In genomic region chr19:3796358-3796757, GRCh38 we compare ENCODE assay signal across 22 cellular contexts. TPM values are rescaled to one million over a fixed set of nuclear protein-coding genes. Genes with fewer than 3 reads are reported as not detected.
DNase-seq lines count a peak whose midpoint lies in the region; ATAC-seq and TF ChIP-seq lines count a peak whose summit lies in the region.
"Had no signal": no experiment of that assay in that cellular context is flagged by ENCODE, and none has a peak within 500 bp of the region (broad histone marks: within the 10 kb centered on the region; RNA-seq: fewer than 3 reads in every experiment).

No MANE protein-coding gene starts in this region.

- peaks cover 26% of the 10 kb centered on the region for H3K4me1 ChIP-seq in CD8-positive, alpha-beta memory T cell (ENCODE audit: insufficient read depth, low read length)
- H3K4me1 ChIP-seq: A549, BE2C had no signal

- CTCF ChIA-PET in CD8-positive, alpha-beta memory T cell (lab: Charles Lee): interaction anchor here (1.0 to 5.2 kb wide), 5 partner anchors 9 to 33 kb away, joined by 3 to 26 read pairs (median 3); partner anchors contain the start of genes MATK and MRPL54

- peak overlapping the region in 7 of 8 donors; percentile 50 to 90 (median 70) for H3K27ac Mint-ChIP-seq in CD8-positive, alpha-beta memory T cell
- H3K27ac Mint-ChIP-seq in central memory CD8-positive, alpha-beta T cell (ENCODE audit: low read depth): peak overlapping the region; percentile 10
- H3K27ac Mint-ChIP-seq in natural killer cell treated with Interleukin-12 subunit alpha and Interleukin-12 subunit beta and Interleukin-15 and Interleukin-18, amount 100 ng/mL, for 72 hours: peak overlapping the region in 1 of 2 donors; percentile 2

- TF ChIP-seq CTCF in coronary artery (IDR thresholded peaks at IDR 0.05): no peak

- H3K27me3 Mint-ChIP-seq in CD8-positive, alpha-beta memory T cell: peaks cover 0 to 2% of the 10 kb centered on the region in 2 donors
- H3K27me3 Mint-ChIP-seq in central memory CD8-positive, alpha-beta T cell: no peaks in the 10 kb centered on the region
- H3K27me3 Mint-ChIP-seq in natural killer cell treated with Interleukin-12 subunit alpha and Interleukin-12 subunit beta and Interleukin-15 and Interleukin-18, amount 100 ng/mL, for 72 hours: no peaks in the 10 kb centered on the region

- H3K9me3 Mint-ChIP-seq in CD8-positive, alpha-beta memory T cell: peaks cover 2 to 11% (median 6%) of the 10 kb centered on the region in 5 donors
- peaks cover 5% of the 10 kb centered on the region for H3K9me3 Mint-ChIP-seq in central memory CD8-positive, alpha-beta T cell
- H3K9me3 Mint-ChIP-seq in natural killer cell treated with Interleukin-12 subunit alpha and Interleukin-12 subunit beta and Interleukin-15 and Interleukin-18, amount 100 ng/mL, for 72 hours: peaks cover 6% of the 10 kb centered on the region

- H3K9me3 ChIP-seq in CD8-positive, alpha-beta memory T cell (ENCODE audit: low read length): peaks cover 5% of the 10 kb centered on the region
- H3K9me3 ChIP-seq: BE2C had no signal

- H3K36me3 ChIP-seq in CD8-positive, alpha-beta memory T cell (ENCODE audit: insufficient read depth, low read length): no peaks in the 10 kb centered on the region
- H3K36me3 ChIP-seq: BE2C; BLaER1 treated with 17β-estradiol and CSF1 and Interleukin-3, amounts not matched to agents 10 nM and 100 nM had no signal

- no peak overlapping the region for H3K4me3 Mint-ChIP-seq in CD8-positive, alpha-beta memory T cell
- no peak overlapping the region for H3K4me3 Mint-ChIP-seq in central memory CD8-positive, alpha-beta T cell
- H3K4me3 Mint-ChIP-seq in natural killer cell treated with Interleukin-12 subunit alpha and Interleukin-12 subunit beta and Interleukin-15 and Interleukin-18, amount 100 ng/mL, for 72 hours: peak overlapping the region; percentile 14
- H3K4me3 Mint-ChIP-seq: CD8-positive, alpha-beta T cell had no signal

- no peaks in the 10 kb centered on the region for H3K27me3 ChIP-seq in CD8-positive, alpha-beta memory T cell (ENCODE audit: insufficient read depth, low read length, poor library complexity, severe bottlenecking)

- POLR2A ChIA-PET in CD8-positive, alpha-beta memory T cell (lab: Charles Lee): interaction anchor here (1.2 to 1.3 kb wide), 2 partner anchors 18 to 25 kb away, joined by 3 to 4 read pairs; no protein-coding TSS in a partner anchor

- peaks cover 2 to 14% (median 3%) of the 10 kb centered on the region in 3 donors for H3K36me3 Mint-ChIP-seq in CD8-positive, alpha-beta memory T cell
- peaks cover 12% of the 10 kb centered on the region for H3K36me3 Mint-ChIP-seq in central memory CD8-positive, alpha-beta T cell (ENCODE audit: insufficient read depth)
- H3K36me3 Mint-ChIP-seq in natural killer cell treated with Interleukin-12 subunit alpha and Interleukin-12 subunit beta and Interleukin-15 and Interleukin-18, amount 100 ng/mL, for 72 hours: peaks cover 15% of the 10 kb centered on the region

- no peak overlapping the region for H3K4me3 ChIP-seq in CD8-positive, alpha-beta memory T cell (ENCODE audit: low read length)
- no peak overlapping the region for H3K4me3 ChIP-seq in coronary artery
- H3K4me3 ChIP-seq: A549; BLaER1 treated with 17β-estradiol and CSF1 and Interleukin-3, amounts not matched to agents 10 nM and 100 nM; GM12878; GM23248 had no signal

- no peak for ATAC-seq in central memory CD8-positive, alpha-beta T cell (replicated peaks; ENCODE audit: extremely low read depth, poor library complexity, severe bottlenecking)
- ATAC-seq in natural killer cell treated with Interleukin-12 subunit alpha and Interleukin-12 subunit beta and Interleukin-15 and Interleukin-18, amount 100 ng/mL, for 72 hours: no peak
- ATAC-seq in left lobe of liver: no peak
- ATAC-seq: A549; CD8-positive, alpha-beta T cell; GM12878 had no signal

- H3K4me1 Mint-ChIP-seq in CD8-positive, alpha-beta memory T cell: peaks cover 32 to 47% (median 36%) of the 10 kb centered on the region in 3 donors
- peaks cover 29% of the 10 kb centered on the region for H3K4me1 Mint-ChIP-seq in central memory CD8-positive, alpha-beta T cell
- peaks cover 40 to 42% of the 10 kb centered on the region in 2 donors for H3K4me1 Mint-ChIP-seq in natural killer cell treated with Interleukin-12 subunit alpha and Interleukin-12 subunit beta and Interleukin-15 and Interleukin-18, amount 100 ng/mL, for 72 hours (ENCODE audit: low read depth in 2 of 2)

- DNase-seq in CD8-positive, alpha-beta memory T cell: no peak
- no peak for DNase-seq in central memory CD8-positive, alpha-beta T cell (ENCODE audit: low spot score in 2 of 2)
- no peak for DNase-seq in natural killer cell treated with Interleukin-12 subunit alpha and Interleukin-12 subunit beta and Interleukin-15 and Interleukin-18, amount 100 ng/mL, for 72 hours (ENCODE audit: low spot score)
- DNase-seq in left lobe of liver (ENCODE audit: low spot score) (no peak), coronary artery (ENCODE audit: low spot score) (no peak), cerebellar cortex (ENCODE audit: low spot score) (no peak)
- DNase-seq: 8988T; ACHN; AML-193; BE2C; CD8-positive, alpha-beta T cell; DMS 273 treated with DMSO at 0.1 percent for 48 hours; DMS79; EL; GDM1; GM23248; HCEC 1CT had no signal

- H3K27ac ChIP-seq in CD8-positive, alpha-beta memory T cell (ENCODE audit: low read depth, low read length): no peak overlapping the region
- H3K27ac ChIP-seq in coronary artery: no peak overlapping the region
- H3K27ac ChIP-seq: A549; BLaER1 treated with 17β-estradiol and CSF1 and Interleukin-3, amounts not matched to agents 10 nM and 100 nM; GM23248 had no signal

RNA-seq across cellular contexts. Expression of gene MATK, which starts 10.2 kb away (rescaled TPM):
- total RNA-seq in CD8-positive, alpha-beta memory T cell: 10 to 100 TPM; 27.6 to 28.1 TPM
- polyA plus RNA-seq in CD8-positive, alpha-beta memory T cell: 142 TPM
- total RNA-seq in natural killer cell treated with Interleukin-12 subunit alpha and Interleukin-12 subunit beta and Interleukin-15 and Interleukin-18, amount 100 ng/mL, for 72 hours: 10 to 100 TPM; 58.5 to 61.9 TPM
- 0.48 TPM for total RNA-seq in left lobe of liver
- total RNA-seq: GM23248 had no signal
- polyA plus RNA-seq: GM23248 had no signal

RNA-seq across cellular contexts. Expression of gene RAX2, which starts 24.3 kb away (rescaled TPM):
- total RNA-seq in CD8-positive, alpha-beta memory T cell: not detected
- not detected for polyA plus RNA-seq in CD8-positive, alpha-beta memory T cell
- total RNA-seq in natural killer cell treated with Interleukin-12 subunit alpha and Interleukin-12 subunit beta and Interleukin-15 and Interleukin-18, amount 100 ng/mL, for 72 hours: under 1 TPM in 1 of 2 donors, not detected in 1; 0.21 TPM
- not detected for total RNA-seq in left lobe of liver
- total RNA-seq: CD8-positive, alpha-beta T cell; GM12878; GM23248; H1; H7 had no signal
- polyA plus RNA-seq: A549, GM12878, GM23248 had no signal

RNA-seq across cellular contexts. Expression of gene MRPL54, which starts 33.9 kb away (rescaled TPM):
- 10 to 100 TPM; 85.0 to 95.3 TPM for total RNA-seq in CD8-positive, alpha-beta memory T cell
- polyA plus RNA-seq in CD8-positive, alpha-beta memory T cell: 113 TPM
- 10 to 100 TPM; 58.5 to 75.1 TPM for total RNA-seq in natural killer cell treated with Interleukin-12 subunit alpha and Interleukin-12 subunit beta and Interleukin-15 and Interleukin-18, amount 100 ng/mL, for 72 hours
- 56.0 TPM for total RNA-seq in left lobe of liver

RNA-seq across cellular contexts. Expression of gene APBA3, which starts 34.9 kb away (rescaled TPM):
- total RNA-seq in CD8-positive, alpha-beta memory T cell: 10 to 100 TPM; 36.3 to 39.0 TPM
- 40.8 TPM for polyA plus RNA-seq in CD8-positive, alpha-beta memory T cell
- 10 to 100 TPM; 40.6 to 55.4 TPM for total RNA-seq in natural killer cell treated with Interleukin-12 subunit alpha and Interleukin-12 subunit beta and Interleukin-15 and Interleukin-18, amount 100 ng/mL, for 72 hours
- 18.6 TPM for total RNA-seq in left lobe of liver

Comparison
In these comparisons a context has a peak if more than half of its experiments do, and no peak if none do; other contexts are left out.
1. RNA of gene MATK, which starts 10.2 kb away (total RNA-seq): 58.5 to 61.9 TPM in natural killer cell treated with Interleukin-12 subunit alpha and Interleukin-12 subunit beta and Interleukin-15 and Interleukin-18, amount 100 ng/mL, for 72 hours and 27.6 to 28.1 TPM in CD8-positive, alpha-beta memory T cell; 0.48 TPM in left lobe of liver (single experiment); every median in the first group is over 10 times any median in the second.